In the genomic region with DNA sequence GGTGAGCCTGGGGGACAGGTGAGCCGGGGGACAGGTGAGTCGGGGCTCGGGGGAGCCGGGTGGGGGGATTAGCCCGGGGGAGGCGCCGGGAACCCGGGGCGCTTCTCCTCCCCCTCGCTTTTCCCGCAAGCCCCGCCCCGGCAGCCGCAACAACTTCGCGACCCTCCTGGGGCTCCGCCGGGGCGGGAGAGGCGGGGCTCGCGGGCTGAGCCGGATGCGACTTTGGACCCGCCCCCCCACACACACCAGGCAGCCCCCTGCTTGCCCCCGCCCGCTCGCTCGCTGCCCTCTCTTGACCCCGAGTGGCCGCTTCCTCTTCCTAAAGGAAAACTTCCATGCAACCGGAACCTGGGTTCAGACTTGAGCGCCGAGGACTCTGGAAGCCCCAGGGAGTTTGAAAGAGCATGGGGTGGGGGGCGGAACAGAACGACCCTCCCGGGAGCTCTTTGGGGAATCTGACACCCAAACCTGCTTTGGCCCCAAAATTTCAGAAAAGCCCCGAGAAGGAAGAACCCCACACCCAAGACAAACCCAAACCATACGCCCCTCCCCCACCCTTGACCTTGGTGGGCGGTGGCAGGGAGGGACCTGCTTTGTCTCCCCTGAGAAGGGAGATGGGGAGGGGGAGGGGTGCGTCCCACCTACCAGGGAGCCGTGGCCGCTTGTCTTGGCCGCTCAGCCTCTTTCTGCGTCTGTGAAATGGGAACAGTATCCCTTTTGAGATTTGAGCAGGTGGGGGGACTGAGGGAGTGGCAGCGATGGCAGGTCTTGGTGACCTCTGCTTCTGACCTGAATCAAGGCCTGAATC, we compare ENCODE assay signal across 8 cellular contexts. TPM values are rescaled to one million over a fixed set of nuclear protein-coding genes. Genes with fewer than 3 reads are reported as not detected.
DNase-seq lines count a peak whose midpoint lies in the region; ATAC-seq and TF ChIP-seq lines count a peak whose summit lies in the region.

No MANE protein-coding gene starts in this region.

- peak in 2 of 10 experiments; percentile 13 to 22 for DNase-seq in CD4-positive, alpha-beta T cell
- DNase-seq in breast epithelium (ENCODE audit: low spot score in 2 of 2) (no peak), lower leg skin (ENCODE audit: low spot score in 2 of 2) (no peak), foreskin fibroblast (no peak), GOT3 (lab: John Stamatoyannopoulos, UW) (no peak)

- H3K4me3 ChIP-seq in breast epithelium (peak overlapping the region; percentile 46 to 74 (median 70)), lower leg skin (ENCODE audit: low read depth, poor library complexity, severe bottlenecking) (peak overlapping the region; percentile 32), foreskin fibroblast (ENCODE audit: low read depth in 1 of 2, low read length in 2 of 2) (peak overlapping the region in 1 of 2 donors; percentile 25)

- H3K27ac ChIP-seq in CD4-positive, alpha-beta T cell (ENCODE audit: low read depth, low read length) = no peak overlapping the region
- H3K27ac ChIP-seq in breast epithelium = peak overlapping the region; percentile 61 to 75

- H3K4me3 Mint-ChIP-seq in CD4-positive, alpha-beta T cell = peak overlapping the region; percentile 74

- H3K4me1 ChIP-seq in breast epithelium = peaks cover 0 to 4% of the 10 kb centered on the region in 2 donors

- H3K9me3 ChIP-seq in CD4-positive, alpha-beta T cell (ENCODE audit: control insufficient read depth, low read length) = no peaks in the 10 kb centered on the region
- H3K9me3 ChIP-seq in breast epithelium = no peaks in the 10 kb centered on the region

- no peak for TF ChIP-seq EP300 in Ishikawa (IDR thresholded peaks at IDR 0.05; ENCODE audit: borderline replicate concordance)

- H3K27me3 Mint-ChIP-seq in CD4-positive, alpha-beta T cell = peaks cover 18% of the 10 kb centered on the region

- no peak overlapping the region for H3K27ac Mint-ChIP-seq in CD4-positive, alpha-beta T cell

- H3K4me1 Mint-ChIP-seq in CD4-positive, alpha-beta T cell (ENCODE audit: low read depth) = peaks cover 3% of the 10 kb centered on the region

- no peaks in the 10 kb centered on the region for H3K36me3 Mint-ChIP-seq in CD4-positive, alpha-beta T cell (ENCODE audit: low read depth)

- POLR2A ChIA-PET in CD4-positive, alpha-beta T cell (lab: Charles Lee) = no interaction called here

- H3K9me3 Mint-ChIP-seq in CD4-positive, alpha-beta T cell = no peaks in the 10 kb centered on the region

- CTCF ChIA-PET in CD4-positive, alpha-beta T cell (lab: Charles Lee) = no interaction called here

- peak; percentile 27 for ATAC-seq in CD4-positive, alpha-beta T cell (ENCODE audit: poor library complexity)
- ATAC-seq in GM21737 (IDR thresholded peaks at IDR 0.05; ENCODE audit: unreplicated experiment) = no peak
- ATAC-seq in HG02938 (IDR thresholded peaks at IDR 0.05; ENCODE audit: unreplicated experiment) = no peak

- H3K27me3 ChIP-seq in CD4-positive, alpha-beta T cell (ENCODE audit: control insufficient read depth, insufficient read depth, low read length) = peaks cover 21% of the 10 kb centered on the region
- peaks cover 0 to 19% of the 10 kb centered on the region in 2 donors for H3K27me3 ChIP-seq in breast epithelium

- no peak for TF ChIP-seq RAD21 in Ishikawa (IDR thresholded peaks at IDR 0.05; ENCODE audit: low read depth)

- WGBS in lower leg skin, 2 donors = 15 to 25% methylated on average over 27 to 37 of the region's 46 CpGs

- TF ChIP-seq CTCF in CD4-positive, alpha-beta T cell (IDR thresholded peaks at IDR 0.05) = no peak
- TF ChIP-seq CTCF in breast epithelium (IDR thresholded peaks at IDR 0.05) (no peak), lower leg skin (IDR thresholded peaks at IDR 0.05) (no peak), foreskin fibroblast (IDR thresholded peaks at IDR 0.05; ENCODE audit: low read depth, low read length) (no peak)

- TF ChIP-seq POLR2A in breast epithelium (IDR thresholded peaks at IDR 0.05) = no peak
- TF ChIP-seq POLR2A in lower leg skin (IDR thresholded peaks at IDR 0.05) = no peak

- no peaks in the 10 kb centered on the region for H3K36me3 ChIP-seq in breast epithelium

- intact Hi-C loops in CD4-positive, alpha-beta T cell (cut with DNase I, micrococcal nuclease) = loop anchor here in 1 of 2 experiments (5.0 kb wide), 1 partner anchor 347 kb away; no protein-coding TSS in a partner anchor
- intact Hi-C loops in breast epithelium (cut with DNase I; ENCODE audit: low total_unique reads) (no loop called here), lower leg skin (cut with DNase I; ENCODE audit: low total_unique reads) (loop anchor here (5.0 kb wide), 1 partner anchor 162 kb away; no protein-coding TSS in a partner anchor)

TF ChIP-seq in Ishikawa, 13 proteins besides CTCF, POLR2A, EP300 and RAD21:
- TF ChIP-seq CREB1 (IDR thresholded peaks at IDR 0.05; ENCODE audit: low read depth) (no peak), ZBTB7A (IDR thresholded peaks at IDR 0.05; ENCODE audit: low read depth) (peak; percentile 35; the same call in 1 of the 2 replicates)
TF ChIP-seq in Ishikawa: peak in this region for 1.

RNA-seq across cellular contexts. Expression of gene ARHGEF16, which starts 0.6 kb away (rescaled TPM):
- under 1 TPM; 0.11 to 0.22 TPM for total RNA-seq in CD4-positive, alpha-beta T cell
- total RNA-seq in breast epithelium (10 to 100 TPM in 2 of 3 donors, under 1 TPM in 1; 0.80 to 16.2 (median 15.1) TPM), lower leg skin (10 to 100 TPM in 2 of 4 donors, 1 to 10 TPM in 2; 7.9 to 11.5 (median 9.8) TPM)
